28 cellular contexts compared by ENCODE assay signal in the genomic region with DNA sequence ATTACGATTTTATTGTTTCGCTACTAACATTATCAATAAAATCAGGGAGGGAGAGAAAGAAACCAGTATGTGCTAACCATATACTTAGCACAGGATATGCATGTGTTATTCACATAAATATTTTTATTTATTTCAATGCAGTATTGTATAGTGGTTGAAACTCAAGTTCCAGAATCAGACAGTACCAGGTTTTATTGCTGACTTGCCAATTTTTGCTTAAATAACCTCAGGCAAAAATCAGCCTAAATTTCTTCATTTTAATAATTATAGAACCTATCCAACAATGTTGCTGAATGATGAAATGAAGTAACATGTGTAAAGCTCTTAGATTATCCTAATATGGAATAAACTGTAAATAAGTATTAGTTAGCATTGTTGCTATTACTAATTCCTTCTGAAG.
"Had no signal": no experiment of that assay in that cellular context is flagged by ENCODE, and none has a peak within 500 bp of the region (broad histone marks: within the 10 kb centered on the region; RNA-seq: fewer than 3 reads in every experiment).

No MANE protein-coding gene starts in this region.

- H3K27me3 ChIP-seq: Peyer's patch had no signal

- H3K9me3 ChIP-seq: Peyer's patch, SJSA1, SK-N-SH had no signal

- DNase-seq: MM.1S; MV-4-11; NCI-H1092; NCI-H1105; NCI-H1417 treated with DMSO at 0.1 percent for 48 hours; NCI-H1436 treated with DMSO at 0.1 percent for 48 hours; NCI-H1694 treated with DMSO at 0.1 percent for 48 hours; NCI-H187 treated with DMSO at 0.1 percent for 48 hours; NCI-H2029; NCI-H2081; NCI-H2171 treated with DMSO at 0.1 percent for 48 hours; NCI-H2227 treated with DMSO at 0.1 percent for 48 hours; NCI-H345; NCI-H446; NCI-H510A treated with DMSO at 0.1 percent for 48 hours; NCI-H524 treated with DMSO at 0.1 percent for 48 hours; NCI-H526 treated with DMSO at 0.1 percent for 48 hours; NCI-H774; NK-92 treated with Interleukin-12 subunit alpha and Interleukin-12 subunit beta, amount 100 ng/mL, for 24 hours; PC-3; Peyer's patch; Right ventricle myocardium superior; RPMI8226; SHP77 treated with DMSO at 0.1 percent for 48 hours; SK-N-SH; SW 1271; T-helper 1 cell had no signal

- H3K36me3 ChIP-seq: Peyer's patch, SJSA1 had no signal

- H3K4me2 ChIP-seq: SK-N-SH had no signal

- H3K4me3 ChIP-seq: Peyer's patch, SJSA1 had no signal

- ATAC-seq: PC-3 had no signal

- H3K27ac ChIP-seq: Peyer's patch, SJSA1 had no signal

- H3K9ac ChIP-seq: SK-N-SH had no signal

- H3K4me1 ChIP-seq: Peyer's patch had no signal
